In the genomic region with DNA sequence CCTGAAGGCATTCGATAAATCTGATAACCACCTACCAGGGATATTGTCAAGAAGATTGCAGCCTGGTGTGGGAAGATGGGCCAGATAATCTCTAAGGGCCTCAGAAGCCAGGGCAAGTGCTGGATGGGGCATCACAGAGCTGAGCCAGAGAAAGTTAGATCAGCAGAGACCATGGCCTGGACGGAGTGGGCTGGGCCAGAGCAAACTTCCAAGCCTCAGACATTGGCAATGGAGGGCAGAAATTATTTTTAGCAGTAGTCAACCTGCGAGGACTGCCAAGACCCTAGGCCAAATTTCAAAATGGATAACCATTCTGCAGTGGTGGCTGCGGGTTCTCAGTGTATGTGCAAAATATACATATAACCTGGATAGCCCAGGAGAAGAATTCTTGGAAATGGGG, we compare ENCODE assay signal across 15 cellular contexts. TPM values are rescaled to one million over a fixed set of nuclear protein-coding genes. Genes with fewer than 3 reads are reported as not detected.
DNase-seq lines count a peak whose midpoint lies in the region; ATAC-seq and TF ChIP-seq lines count a peak whose summit lies in the region.
"Had no signal": no experiment of that assay in that cellular context is flagged by ENCODE, and none has a peak within 500 bp of the region (broad histone marks: within the 10 kb centered on the region; RNA-seq: fewer than 3 reads in every experiment).

No MANE protein-coding gene starts in this region.

- H3K36me3 ChIP-seq in right atrium auricular region (peaks cover 19% of the 10 kb centered on the region), body of pancreas (replicated peaks in 1 of 2; ENCODE audit: insufficient read depth in 1 of 2, low read depth in 2 of 2) (no peaks in the 10 kb centered on the region), mesenchymal stem cell (ENCODE audit: control insufficient read depth in 1 of 2, insufficient read depth in 2 of 2, low read depth in 1 of 2, low read length in 2 of 2) (peaks cover 13 to 71% of the 10 kb centered on the region in 2 experiments), subcutaneous abdominal adipose tissue (ENCODE audit: control insufficient read depth in 5 of 5, insufficient read depth in 5 of 5, low read length in 5 of 5) (peaks cover 10 to 22% (median 12%) of the 10 kb centered on the region in 5 donors), breast epithelium (no peaks in the 10 kb centered on the region)

- no peak overlapping the region for H2BK5ac ChIP-seq in mesenchymal stem cell (ENCODE audit: low read depth, low read length, poor library complexity, severe bottlenecking)

- no peak overlapping the region for H2BK120ac ChIP-seq in mesenchymal stem cell (ENCODE audit: low read depth, low read length)

- no peak overlapping the region for H2AFZ ChIP-seq in mesenchymal stem cell (ENCODE audit: low read depth, low read length)

- in situ Hi-C loops in GM13977 (cut with MboI; ENCODE audit: low pct_unique_long_range_greater_than_20kb, low sequenced_read_pairs, unreplicated experiment): loop anchor here (25.0 kb wide), 1 partner anchor 299 kb away; no protein-coding TSS in a partner anchor

- TF ChIP-seq POLR2A in body of pancreas (IDR thresholded peaks at IDR 0.05) (no peak), breast epithelium (IDR thresholded peaks at IDR 0.05) (no peak)

- no peak overlapping the region for H3K4me2 ChIP-seq in mesenchymal stem cell (ENCODE audit: low read length, poor library complexity, severe bottlenecking)

- WGBS in body of pancreas, 2 donors: 35 to 54% methylated on average over 4 of the region's 4 CpGs
- WGBS in mesenchymal stem cell: 96% methylated on average over 4 of the region's 4 CpGs

- no peak overlapping the region for H3K27ac ChIP-seq in right atrium auricular region
- H3K27ac ChIP-seq in body of pancreas: peak overlapping the region in 3 of 4 donors; percentile 61 to 87 (median 86)
- no peak overlapping the region for H3K27ac ChIP-seq in mesenchymal stem cell (ENCODE audit: low read length, poor library complexity, severe bottlenecking)
- H3K27ac ChIP-seq in subcutaneous abdominal adipose tissue (ENCODE audit: low read depth, low read length): peak overlapping the region; percentile 69
- no peak overlapping the region for H3K27ac ChIP-seq in breast epithelium
- H3K27ac ChIP-seq: 22Rv1 had no signal

- no peak overlapping the region for H3K14ac ChIP-seq in mesenchymal stem cell (ENCODE audit: low read length in 2 of 2)

- H3K23ac ChIP-seq in mesenchymal stem cell (ENCODE audit: low read length in 2 of 2): no peak overlapping the region

- H4K8ac ChIP-seq in mesenchymal stem cell (ENCODE audit: low read length): peak overlapping the region; percentile 29

- peaks cover 1% of the 10 kb centered on the region for H3K79me1 ChIP-seq in mesenchymal stem cell (replicated peaks; ENCODE audit: low read length, poor library complexity, severe bottlenecking)

- H4K91ac ChIP-seq in mesenchymal stem cell (ENCODE audit: low read length): no peak overlapping the region

- no peak overlapping the region for H3K4me3 ChIP-seq in right atrium auricular region
- H3K4me3 ChIP-seq in body of pancreas: no peak overlapping the region
- no peak overlapping the region for H3K4me3 ChIP-seq in mesenchymal stem cell (ENCODE audit: insufficient read depth in 1 of 2, low read depth in 1 of 2, low read length in 2 of 2)
- H3K4me3 ChIP-seq in subcutaneous abdominal adipose tissue (ENCODE audit: low read depth in 1 of 5, low read length in 5 of 5): no peak overlapping the region
- no peak overlapping the region for H3K4me3 ChIP-seq in breast epithelium
- H3K4me3 ChIP-seq: HAP-1 had no signal

- H3K9me3 ChIP-seq in right atrium auricular region (no peaks in the 10 kb centered on the region), body of pancreas (no peaks in the 10 kb centered on the region), mesenchymal stem cell (ENCODE audit: control insufficient read depth, low read length) (peaks cover 11% of the 10 kb centered on the region), subcutaneous abdominal adipose tissue (ENCODE audit: control insufficient read depth in 5 of 5, low read length in 5 of 5) (no peaks in the 10 kb centered on the region), breast epithelium (no peaks in the 10 kb centered on the region)
- H3K9me3 ChIP-seq: HAP-1 had no signal

- no peak overlapping the region for H2AK5ac ChIP-seq in mesenchymal stem cell (ENCODE audit: low read length, severe bottlenecking)

- no peak overlapping the region for H3K18ac ChIP-seq in mesenchymal stem cell (ENCODE audit: low read depth in 1 of 2, low read length in 2 of 2)

- no peak for TF ChIP-seq CTCF in right atrium auricular region (IDR thresholded peaks at IDR 0.05)
- TF ChIP-seq CTCF in body of pancreas (IDR thresholded peaks at IDR 0.05): no peak
- TF ChIP-seq CTCF in GM13977 (IDR thresholded peaks at IDR 0.05; ENCODE audit: extremely low read depth, insufficient read depth, missing control alignments): no peak
- no peak for TF ChIP-seq CTCF in breast epithelium (IDR thresholded peaks at IDR 0.05)

- H2BK12ac ChIP-seq in mesenchymal stem cell (ENCODE audit: low read length in 2 of 2): no peak overlapping the region

- DNase-seq in Right ventricle myocardium inferior (ENCODE audit: missing footprints) (no peak), right atrium auricular region (ENCODE audit: low spot score) (no peak), body of pancreas (no peak), mesenchymal stem cell (no peak), GM13977 (ENCODE audit: low spot score) (no peak), breast epithelium (ENCODE audit: low spot score in 2 of 2) (no peak)
- DNase-seq: CD8-positive, alpha-beta T cell; COR-L47; DMS153; DMS79 treated with DMSO at 0.1 percent for 48 hours; EL had no signal

- H3K27me3 ChIP-seq in right atrium auricular region (no peaks in the 10 kb centered on the region), body of pancreas (no peaks in the 10 kb centered on the region), mesenchymal stem cell (ENCODE audit: control insufficient read depth in 1 of 2, insufficient read depth in 1 of 2, low read length in 2 of 2) (no peaks in the 10 kb centered on the region), subcutaneous abdominal adipose tissue (ENCODE audit: control insufficient read depth in 5 of 5, insufficient read depth in 4 of 5, low read length in 5 of 5) (no peaks in the 10 kb centered on the region), breast epithelium (no peaks in the 10 kb centered on the region)

- H3K4ac ChIP-seq in mesenchymal stem cell (ENCODE audit: low read depth in 1 of 2, low read length in 2 of 2): no peak overlapping the region

- H3K4me1 ChIP-seq in right atrium auricular region (no peaks in the 10 kb centered on the region), body of pancreas (peaks cover 55% of the 10 kb centered on the region), mesenchymal stem cell (ENCODE audit: control insufficient read depth, insufficient read depth, low read depth, low read length) (no peaks in the 10 kb centered on the region), subcutaneous abdominal adipose tissue (ENCODE audit: control insufficient read depth in 5 of 5, insufficient read depth in 5 of 5, low read length in 5 of 5) (peaks cover 2 to 32% (median 12%) of the 10 kb centered on the region in 5 donors), breast epithelium (no peaks in the 10 kb centered on the region)
- H3K4me1 ChIP-seq: HAP-1 had no signal

- ATAC-seq in Right ventricle myocardium inferior (peak; percentile 73), body of pancreas (no peak)
- ATAC-seq: CD8-positive, alpha-beta T cell; HepG2 had no signal

- H2BK15ac ChIP-seq in mesenchymal stem cell (ENCODE audit: low read depth, poor library complexity, severe bottlenecking): peak overlapping the region; percentile 33

- H3K9ac ChIP-seq in mesenchymal stem cell (ENCODE audit: low read length) (no peak overlapping the region), subcutaneous abdominal adipose tissue (ENCODE audit: low read length in 5 of 5) (no peak overlapping the region)

- intact Hi-C loops in Right ventricle myocardium inferior (cut with DNase I): loop anchor here (5.0 kb wide), 3 partner anchors 59 to 249 kb away; partner anchors contain the start of gene MRTFB
- intact Hi-C loops in body of pancreas (cut with DNase I): no loop called here
- intact Hi-C loops in breast epithelium (cut with DNase I; ENCODE audit: low total_unique reads): no loop called here

RNA-seq across cellular contexts. Expression of gene ERCC4, which starts 18.5 kb away (rescaled TPM):
- total RNA-seq in Right ventricle myocardium inferior (7.2 TPM), right atrium auricular region (1 to 10 TPM; 7.5 to 9.4 TPM), body of pancreas (1 to 10 TPM; 9.2 to 9.9 TPM), breast epithelium (1 to 10 TPM; 4.8 to 8.3 (median 7.9) TPM)
- polyA plus RNA-seq in mesenchymal stem cell (2013, experiment 1 of 2): 5.7 TPM
- 5.2 TPM for polyA plus RNA-seq in mesenchymal stem cell (2013, experiment 2 of 2)

Comparison
In these comparisons a context has a peak if more than half of its experiments do, and no peak if none do; other contexts are left out.
1. H3K27ac ChIP-seq: peak in body of pancreas (3 of 4) and subcutaneous abdominal adipose tissue (single experiment); none in right atrium auricular region (0 of 2), mesenchymal stem cell (single experiment) and breast epithelium (0 of 2).